Comparison of ENCODE assay signal across 14 cellular contexts in the genomic region with DNA sequence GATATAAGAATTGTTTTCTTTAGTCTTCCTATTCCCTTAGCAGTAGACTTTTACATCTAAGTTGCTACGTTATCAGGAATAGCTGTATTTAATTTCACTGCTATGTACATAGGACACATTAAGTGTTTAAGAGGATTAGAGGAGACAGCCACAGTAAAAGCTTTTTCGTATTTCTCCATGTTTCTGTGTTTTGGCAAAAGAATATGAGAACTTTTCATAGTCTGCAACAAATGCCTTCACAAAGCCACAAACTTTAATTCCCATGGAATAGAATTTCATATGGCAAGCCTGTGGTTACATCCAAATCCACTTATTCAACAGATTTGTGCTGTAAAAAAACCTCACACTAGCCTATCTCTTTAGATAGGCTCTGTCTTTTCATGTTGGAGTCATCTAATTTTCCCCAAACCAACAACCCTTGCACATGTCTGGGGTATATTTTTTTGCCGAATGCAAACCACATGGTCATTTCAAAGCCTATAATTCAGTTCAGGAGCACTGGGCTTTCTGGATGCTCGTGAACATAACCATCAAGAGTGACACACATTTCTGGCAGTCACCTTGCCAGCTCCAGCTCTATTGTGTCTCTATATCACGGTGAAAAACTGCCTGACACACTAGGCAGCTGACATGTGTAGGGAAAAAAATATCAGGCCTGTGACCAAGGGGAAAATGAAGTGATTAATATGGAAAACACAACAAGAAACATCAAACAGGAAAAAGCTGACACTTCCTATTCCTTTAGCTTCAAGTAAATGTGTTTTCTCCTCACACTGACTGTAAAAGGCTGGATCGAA. TPM values are rescaled to one million over a fixed set of nuclear protein-coding genes. Genes with fewer than 3 reads are reported as not detected.
DNase-seq lines count a peak whose midpoint lies in the region; ATAC-seq and TF ChIP-seq lines count a peak whose summit lies in the region.
"Had no signal": no experiment of that assay in that cellular context is flagged by ENCODE, and none has a peak within 500 bp of the region (broad histone marks: within the 10 kb centered on the region; RNA-seq: fewer than 3 reads in every experiment).

No MANE protein-coding gene starts in this region.

- no peak for DNase-seq in heart right ventricle
- DNase-seq in Right ventricle myocardium superior, result no peak
- DNase-seq in chondrocyte (ENCODE audit: low spot score), result no peak
- peak; percentile 95 to 97 for DNase-seq in lung microvascular endothelial cell (ENCODE audit: low read depth in 2 of 2)
- DNase-seq in vagina (ENCODE audit: extremely low spot score in 2 of 2), result no peak
- no peak for DNase-seq in iPS-NIHi7 (ENCODE audit: extremely low spot score)
- no peak for DNase-seq in lower leg skin (ENCODE audit: low spot score in 2 of 2)
- DNase-seq: activated CD4-positive, alpha-beta T cell treated with anti-CD3 and anti-CD28 coated beads for 48 hours; GDM1; NCI-H446 treated with DMSO at 0.1 percent for 48 hours; pancreas had no signal

- H3K9me3 Mint-ChIP-seq in chondrocyte (ENCODE audit: low read depth), result no peaks in the 10 kb centered on the region

- H3K27me3 ChIP-seq in heart right ventricle (no peaks in the 10 kb centered on the region), vagina (no peaks in the 10 kb centered on the region)
- H3K27me3 ChIP-seq: MG63, pancreas had no signal

- H3K27me3 Mint-ChIP-seq in chondrocyte (ENCODE audit: low read depth), result no peaks in the 10 kb centered on the region

- H3K9me3 ChIP-seq in heart right ventricle, result peaks cover 0 to 3% (median 0%) of the 10 kb centered on the region in 11 donors
- H3K9me3 ChIP-seq in vagina, result no peaks in the 10 kb centered on the region
- H3K9me3 ChIP-seq: MG63, pancreas, thoracic aorta had no signal

- ATAC-seq in heart right ventricle (peak in 3 of 8 donors; percentile 22 to 58 (median 35)), Right ventricle myocardium superior (ENCODE audit: poor library complexity) (no peak), GM21528 (IDR thresholded peaks at IDR 0.05; ENCODE audit: low FRiP score, unreplicated experiment) (no peak)

- H3K4me1 ChIP-seq in heart right ventricle (peaks cover 2 to 50% (median 30%) of the 10 kb centered on the region in 9 donors), vagina (peaks cover 56% of the 10 kb centered on the region)
- H3K4me1 ChIP-seq: pancreas had no signal

- H3K4me3 ChIP-seq in heart right ventricle (no peak overlapping the region), vagina (no peak overlapping the region), lower leg skin (ENCODE audit: low read depth, poor library complexity, severe bottlenecking) (no peak overlapping the region)
- H3K4me3 ChIP-seq: MG63, pancreas, thoracic aorta had no signal

- TF ChIP-seq POLR2A in vagina (IDR thresholded peaks at IDR 0.05) (no peak), lower leg skin (IDR thresholded peaks at IDR 0.05) (no peak)

- H3K27ac Mint-ChIP-seq in chondrocyte (ENCODE audit: unreplicated experiment), result peak overlapping the region; percentile 2

- peak overlapping the region in 7 of 10 donors; percentile 7 to 75 (median 42) for H3K27ac ChIP-seq in heart right ventricle
- peak overlapping the region; percentile 80 for H3K27ac ChIP-seq in vagina
- H3K27ac ChIP-seq: thoracic aorta had no signal

- TF ChIP-seq CTCF in heart right ventricle (IDR thresholded peaks at IDR 0.05), result no peak
- TF ChIP-seq CTCF in chondrocyte (IDR thresholded peaks at IDR 0.05), result no peak
- no peak for TF ChIP-seq CTCF in vagina (IDR thresholded peaks at IDR 0.05)
- no peak for TF ChIP-seq CTCF in lower leg skin (IDR thresholded peaks at IDR 0.05)

- peaks cover 0 to 2% (median 0%) of the 10 kb centered on the region in 9 donors for H3K36me3 ChIP-seq in heart right ventricle
- no peaks in the 10 kb centered on the region for H3K36me3 ChIP-seq in vagina
- H3K36me3 ChIP-seq: MG63, pancreas, thoracic aorta had no signal

- H3K36me3 Mint-ChIP-seq in chondrocyte (ENCODE audit: low read depth), result peaks cover 6% of the 10 kb centered on the region

- WGBS in heart right ventricle, 2 donors, result 50 to 74% methylated on average over 6 of the region's 6 CpGs
- WGBS in lower leg skin, 2 donors, result 43 to 64% methylated on average over 6 of the region's 6 CpGs

- H3K4me1 Mint-ChIP-seq in chondrocyte (ENCODE audit: low read depth), result peaks cover 21% of the 10 kb centered on the region

- intact Hi-C loops in heart right ventricle (cut with DNase I) (no loop called here), Right ventricle myocardium superior (cut with DNase I) (no loop called here), vagina (cut with DNase I) (no loop called here), lower leg skin (cut with DNase I; ENCODE audit: low total_unique reads) (no loop called here)

- no peak overlapping the region for H3K4me3 Mint-ChIP-seq in chondrocyte (ENCODE audit: unreplicated experiment)

RNA-seq across cellular contexts. Expression of a gene that starts 19.2 kb away (rescaled TPM):
- total RNA-seq in heart right ventricle, result 10 to 100 TPM; 51.4 to 83.3 (median 67.1) TPM
- polyA plus RNA-seq in heart right ventricle, result 10 to 100 TPM; 10.5 to 13.3 TPM
- total RNA-seq in Right ventricle myocardium superior, result 64.3 TPM
- total RNA-seq in chondrocyte, result 14.7 to 17.0 TPM (median 16.4 TPM) in 3 replicates
- 52.2 and 62.1 TPM in 2 replicates for total RNA-seq in lung microvascular endothelial cell
- total RNA-seq in vagina, result 35.6 TPM
- 10 to 100 TPM; 26.4 to 55.8 (median 48.7) TPM for total RNA-seq in lower leg skin

RNA-seq across cellular contexts. Expression of a gene that starts 52.1 kb away (rescaled TPM):
- total RNA-seq in heart right ventricle (not detected), Right ventricle myocardium superior (not detected), chondrocyte (not detected in 3 replicates), lung microvascular endothelial cell (not detected in 2 replicates), vagina (not detected), lower leg skin (not detected)
- polyA plus RNA-seq in heart right ventricle, result not detected
- total RNA-seq: pancreas, thoracic aorta had no signal
- polyA plus RNA-seq: pancreas had no signal

Comparison
In these comparisons a context has a peak if more than half of its experiments do, and no peak if none do; other contexts are left out.
1. DNase-seq: peak in lung microvascular endothelial cell (2 of 2); none in heart right ventricle (0 of 2), Right ventricle myocardium superior (single experiment), chondrocyte (single experiment), vagina (0 of 2), iPS-NIHi7 (single experiment) and lower leg skin (0 of 2).